Comparison of ENCODE assay signal across 1 cellular context in genomic region chr13:114222461-114222968, GRCh38.
TF ChIP-seq lines count a peak whose summit lies in the region.

No MANE protein-coding gene starts in this region.

TF ChIP-seq in GM12878, 131 proteins besides CTCF, POLR2A, EP300 and RAD21:
- TF ChIP-seq USF1 (IDR thresholded peaks at IDR 0.05; ENCODE audit: borderline replicate concordance, extremely low read length, insufficient read depth, low read depth, low read length) (no peak), IKZF2 (IDR thresholded peaks at IDR 0.05) (peak in 1 of 2 experiments; percentile 34; a peak in 2 of 4 replicates), SPI1 (IDR thresholded peaks at IDR 0.05; ENCODE audit: borderline replicate concordance, insufficient read depth, low read depth, low read length) (peak; percentile 80; the same call in 1 of the 2 replicates), ZNF592 (IDR thresholded peaks at IDR 0.05) (no peak), FOXM1 (IDR thresholded peaks at IDR 0.05; ENCODE audit: low read depth, low read length) (no peak), GABPA (IDR thresholded peaks at IDR 0.05; ENCODE audit: low read depth) (no peak), YY1 (IDR thresholded peaks at IDR 0.05; ENCODE audit: low read depth, low read length) (no peak), ZZZ3 (IDR thresholded peaks at IDR 0.05; ENCODE audit: control insufficient read depth, insufficient read length, low read depth) (no peak), KDM1A (IDR thresholded peaks at IDR 0.05; ENCODE audit: borderline replicate concordance) (no peak), BACH1 (IDR thresholded peaks at IDR 0.05; ENCODE audit: borderline replicate concordance) (peak; percentile 25; the same call in 1 of the 2 replicates), IRF5 (IDR thresholded peaks at IDR 0.05; ENCODE audit: borderline replicate concordance) (no peak), DPF2 (IDR thresholded peaks at IDR 0.05) (0 out of 2 replicates have a peak, but pooled peaks have one; percentile 22), SREBF2 (IDR thresholded peaks at IDR 0.05; ENCODE audit: low read length) (no peak), ELK1 (IDR thresholded peaks at IDR 0.05; ENCODE audit: low read depth, low read length) (no peak), RUNX3 (IDR thresholded peaks at IDR 0.05; ENCODE audit: low read length) (no peak), SREBF1 (IDR thresholded peaks at IDR 0.05; ENCODE audit: low read length) (no peak), EED (IDR thresholded peaks at IDR 0.05; ENCODE audit: low read depth) (peak; percentile 13; the same call in 1 of the 2 replicates)
